ENCODE assay signal across 22 cellular contexts in the genomic region with DNA sequence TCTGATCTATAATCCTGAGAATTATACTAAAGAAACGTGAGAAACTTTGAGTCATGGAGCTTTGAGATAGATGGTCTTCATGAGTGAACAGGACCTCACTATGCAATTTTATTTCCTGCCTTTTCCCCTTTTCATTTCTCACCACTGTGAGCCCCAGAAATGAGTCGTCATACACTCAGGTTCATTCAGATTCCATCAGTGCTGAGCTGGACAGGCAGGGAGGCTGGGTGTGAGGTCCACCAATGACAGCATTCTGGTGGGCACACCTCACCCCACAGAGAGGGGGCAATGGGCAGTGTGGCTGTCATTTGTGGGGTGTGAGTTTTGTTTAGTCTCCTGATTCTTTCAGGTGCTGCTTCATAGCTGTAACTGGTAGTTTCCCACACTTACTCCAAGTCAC. TPM values are rescaled to one million over a fixed set of nuclear protein-coding genes. Genes with fewer than 3 reads are reported as not detected.
DNase-seq lines count a peak whose midpoint lies in the region; ATAC-seq, FAIRE-seq and TF ChIP-seq lines count a peak whose summit lies in the region.
"Had no signal": no experiment of that assay in that cellular context is flagged by ENCODE, and none has a peak within 500 bp of the region (broad histone marks: within the 10 kb centered on the region; RNA-seq: fewer than 3 reads in every experiment).

No MANE protein-coding gene starts in this region.

- no peak overlapping the region for H3K4me3 Mint-ChIP-seq in stimulated activated naive CD8-positive, alpha-beta T cell treated with anti-CD3 and anti-CD28 coated beads, Interleukin-15, Interleukin-2, amounts not matched to agents 100 ng/mL and 50 ng/mL, for 24 hours

- H3K36me3 Mint-ChIP-seq in activated naive CD4-positive, alpha-beta T cell treated with anti-CD3 and anti-CD28 coated beads, Interleukin-2, amount 50 U/mL, for 72 hours: peaks cover 0 to 13% of the 10 kb centered on the region in 2 donors
- peaks cover 48% of the 10 kb centered on the region for H3K36me3 Mint-ChIP-seq in stimulated activated naive CD8-positive, alpha-beta T cell treated with anti-CD3 and anti-CD28 coated beads, Interleukin-15, Interleukin-2, amounts not matched to agents 100 ng/mL and 50 ng/mL, for 24 hours (ENCODE audit: low read depth)

- TF ChIP-seq CTCF in bronchial epithelial cell (IDR thresholded peaks at IDR 0.05; ENCODE audit: insufficient read depth, low read length, severe bottlenecking): no peak

- H3K9me3 Mint-ChIP-seq in activated naive CD4-positive, alpha-beta T cell treated with anti-CD3 and anti-CD28 coated beads, Interleukin-2, amount 50 U/mL, for 72 hours: peaks cover 0 to 11% of the 10 kb centered on the region in 2 donors
- H3K9me3 Mint-ChIP-seq in stimulated activated naive CD8-positive, alpha-beta T cell treated with anti-CD3 and anti-CD28 coated beads, Interleukin-15, Interleukin-2, amounts not matched to agents 100 ng/mL and 50 ng/mL, for 24 hours: no peaks in the 10 kb centered on the region

- FAIRE-seq in bronchial epithelial cell (lab: Jason Lieb, UNC): no peak

- peak overlapping the region in 1 of 2 donors; percentile 92 for H3K27ac Mint-ChIP-seq in activated naive CD4-positive, alpha-beta T cell treated with anti-CD3 and anti-CD28 coated beads, Interleukin-2, amount 50 U/mL, for 72 hours
- H3K27ac Mint-ChIP-seq in stimulated activated naive CD8-positive, alpha-beta T cell treated with anti-CD3 and anti-CD28 coated beads, Interleukin-15, Interleukin-2, amounts not matched to agents 100 ng/mL and 50 ng/mL, for 24 hours: peak overlapping the region; percentile 95

- ATAC-seq in activated naive CD4-positive, alpha-beta T cell treated with anti-CD3 and anti-CD28 coated beads, Interleukin-2, amount 50 U/mL, for 72 hours: peak; percentile 68
- no peak for ATAC-seq in GM21360 (IDR thresholded peaks at IDR 0.05; ENCODE audit: unreplicated experiment)
- ATAC-seq: mucosa of descending colon had no signal

- H3K4me1 Mint-ChIP-seq in stimulated activated naive CD8-positive, alpha-beta T cell treated with anti-CD3 and anti-CD28 coated beads, Interleukin-15, Interleukin-2, amounts not matched to agents 100 ng/mL and 50 ng/mL, for 24 hours (ENCODE audit: low read depth): peaks cover 88% of the 10 kb centered on the region

- no peaks in the 10 kb centered on the region for H3K36me3 ChIP-seq in bronchial epithelial cell (ENCODE audit: control insufficient read depth, insufficient read depth, low read length)
- H3K36me3 ChIP-seq: ascending aorta, esophagus muscularis mucosa, tibial nerve had no signal

- no peak for DNase-seq in activated naive CD4-positive, alpha-beta T cell treated with anti-CD3 and anti-CD28 coated beads, Interleukin-2, amount 50 U/mL, for 72 hours (ENCODE audit: low spot score in 2 of 2)
- no peak for DNase-seq in activated naive CD4-positive, alpha-beta T cell treated with Interleukin-2 at 50 U/mL for 16 hours
- peak; percentile 21 for DNase-seq in HT1080 (ENCODE audit: low read depth)
- peak; percentile 15 for DNase-seq in bronchial epithelial cell (ENCODE audit: low read depth)
- no peak for DNase-seq in posterior vena cava (ENCODE audit: low spot score)
- no peak for DNase-seq in AG20443 (ENCODE audit: low spot score)
- DNase-seq: cerebellar nuclear complex; COR-L47; effector CD8-positive, alpha-beta T cell; glutamatergic neuron; H7; left ventricle myocardium inferior; mucosa of descending colon; NCI-H1417 treated with DMSO at 0.1 percent for 48 hours; NCI-H524 treated with DMSO at 0.1 percent for 48 hours; stimulated activated naive CD4-positive, alpha-beta T cell had no signal

- H3K4me3 ChIP-seq in bronchial epithelial cell (ENCODE audit: low read depth, low read length): no peak overlapping the region
- H3K4me3 ChIP-seq: ascending aorta, esophagus muscularis mucosa, left ventricle myocardium inferior, mucosa of descending colon, tibial nerve had no signal

- H3K27me3 Mint-ChIP-seq in stimulated activated naive CD8-positive, alpha-beta T cell treated with anti-CD3 and anti-CD28 coated beads, Interleukin-15, Interleukin-2, amounts not matched to agents 100 ng/mL and 50 ng/mL, for 24 hours: no peaks in the 10 kb centered on the region

- intact Hi-C loops in posterior vena cava (cut with DNase I): no loop called here

- no peaks in the 10 kb centered on the region for H3K27me3 ChIP-seq in bronchial epithelial cell (ENCODE audit: control insufficient read depth, insufficient read depth, low read length)
- H3K27me3 ChIP-seq: ascending aorta, esophagus muscularis mucosa, tibial nerve had no signal

RNA-seq across cellular contexts. Expression of a gene that starts 16.9 kb away (rescaled TPM):
- total RNA-seq in activated naive CD4-positive, alpha-beta T cell treated with anti-CD3 and anti-CD28 coated beads, Interleukin-2, amount 50 U/mL, for 72 hours: 10 to 100 TPM in 1 of 2 donors, 1 to 10 TPM in 1; 5.1 to 14.6 TPM
- total RNA-seq in HT1080 (2014; rRNA removed; shearing (Covaris generic)): 0.20 TPM in 1 of 2 replicates, not detected in the other
- 0.06 TPM in 1 of 2 replicates, not detected in the other for polyA plus RNA-seq in HT1080 (2015; cell fraction: cytosol; rRNA removed)
- 0.05 TPM in 1 of 2 replicates, not detected in the other for polyA plus RNA-seq in HT1080 (2015; cell fraction: nucleus; rRNA removed)
- total RNA-seq in bronchial epithelial cell: not detected in 2 replicates
- under 1 TPM; 0.48 to 0.60 TPM for total RNA-seq in posterior vena cava
- total RNA-seq: ascending aorta, H7, left ventricle myocardium inferior, renal cortical epithelial cell had no signal

Comparison
In these comparisons a context has a peak if more than half of its experiments do, and no peak if none do; other contexts are left out.
1. DNase-seq: peak in HT1080 (single experiment) and bronchial epithelial cell (single experiment); none in activated naive CD4-positive, alpha-beta T cell treated with anti-CD3 and anti-CD28 coated beads, Interleukin-2, amount 50 U/mL, for 72 hours (0 of 2), activated naive CD4-positive, alpha-beta T cell treated with Interleukin-2 at 50 U/mL for 16 hours (single experiment), posterior vena cava (single experiment) and AG20443 (single experiment).